1 cellular context compared by ENCODE assay signal in genomic region chr2:10016001-10016801, GRCh38.
TF ChIP-seq lines count a peak whose summit lies in the region.

No MANE protein-coding gene starts in this region.

TF ChIP-seq in H1, 55 proteins besides CTCF, POLR2A, EP300 and RAD21:
- TF ChIP-seq CBX8 (IDR thresholded peaks at IDR 0.05; ENCODE audit: borderline replicate concordance, low read depth, low read length) (no peak), EZH2 (IDR thresholded peaks at IDR 0.05; ENCODE audit: low read depth, low read length, severe bottlenecking) (no peak), KDM4A (IDR thresholded peaks at IDR 0.05; ENCODE audit: low read depth, low read length, severe bottlenecking) (no peak), ATF2 (IDR thresholded peaks at IDR 0.05; ENCODE audit: low read length) (no peak), MAX (IDR thresholded peaks at IDR 0.05) (no peak), SIX5 (IDR thresholded peaks at IDR 0.05; ENCODE audit: low read depth, low read length) (no peak), JUND (IDR thresholded peaks at IDR 0.05; ENCODE audit: low read length) (no peak), CREB1 (IDR thresholded peaks at IDR 0.05) (no peak), SRF (IDR thresholded peaks at IDR 0.05; ENCODE audit: low read depth, low read length) (no peak), BRCA1 (IDR thresholded peaks at IDR 0.05; ENCODE audit: low read depth, low read length) (no peak), TBP (IDR thresholded peaks at IDR 0.05; ENCODE audit: low read depth, low read length) (no peak), CBX5 (IDR thresholded peaks at IDR 0.05; ENCODE audit: low read depth, low read length) (no peak), SP2 (IDR thresholded peaks at IDR 0.05; ENCODE audit: low read length) (no peak), POLR2AphosphoS5 (IDR thresholded peaks at IDR 0.05; ENCODE audit: low read depth, low read length) (no peak)
TF ChIP-seq in H1: peak in this region for 0.
